10 cellular contexts compared by ENCODE assay signal in genomic region chr4:6372649-6373525, GRCh38.
A peak's percentile ranks its signal among the peaks of the same experiment; 100 is the strongest.
DNase-seq lines count a peak whose midpoint lies in the region; ATAC-seq and TF ChIP-seq lines count a peak whose summit lies in the region.
"Had no signal": no experiment of that assay in that cellular context is flagged by ENCODE, and none has a peak within 500 bp of the region (broad histone marks: within the 10 kb centered on the region; RNA-seq: fewer than 3 reads in every experiment).

No MANE protein-coding gene starts in this region.

- H3K79me1 ChIP-seq in H9 (ENCODE audit: insufficient read depth, low read depth, low read length, poor library complexity, severe bottlenecking) (no peaks in the 10 kb centered on the region), neuronal stem cell (ENCODE audit: low read depth, low read length) (no peaks in the 10 kb centered on the region)

- H3K36me3 ChIP-seq in neuronal stem cell (replicated peaks in 1 of 2; ENCODE audit: control insufficient read depth in 2 of 2, insufficient read depth in 2 of 2, low read length in 2 of 2): no peaks in the 10 kb centered on the region
- H3K36me3 ChIP-seq: heart left ventricle had no signal

- no peak overlapping the region for H4K5ac ChIP-seq in H9 (ENCODE audit: insufficient read length, low read depth, low read length)

- H2BK15ac ChIP-seq in H9 (ENCODE audit: low read depth, low read length) (no peak overlapping the region), neuronal stem cell (ENCODE audit: low read length) (peak overlapping the region; percentile 62)

- no peak overlapping the region for H3K4ac ChIP-seq in H9 (ENCODE audit: low read depth, low read length)
- H3K4ac ChIP-seq in neuronal stem cell (ENCODE audit: low read length): no peak overlapping the region

- no peak for DNase-seq in activated CD4-positive, CD25-positive, alpha-beta regulatory T cell (lab: John Stamatoyannopoulos, UW)
- DNase-seq in H9: peak; percentile 77
- DNase-seq in NCI-H2227 treated with DMSO at 0.1 percent for 48 hours (lab: John Stamatoyannopoulos, UW): peak; percentile 20
- peak; percentile 47 for DNase-seq in cerebellum (ENCODE audit: low spot score)
- peak; percentile 17 for DNase-seq in neuronal stem cell (ENCODE audit: low spot score)
- DNase-seq in ureter (ENCODE audit: low spot score): no peak

- H3K9me3 ChIP-seq in H9 (ENCODE audit: control insufficient read depth, low read depth, low read length) (no peaks in the 10 kb centered on the region), neuronal stem cell (replicated peaks in 1 of 2; ENCODE audit: control insufficient read depth in 2 of 2, insufficient read depth in 1 of 2, low read depth in 1 of 2, low read length in 2 of 2) (peaks cover 0 to 1% of the 10 kb centered on the region in 2 donors)
- H3K9me3 ChIP-seq: heart left ventricle had no signal

- H3K9ac ChIP-seq in H9 (ENCODE audit: extremely low read depth, insufficient read length, low read length): no peak overlapping the region
- H3K9ac ChIP-seq in neuronal stem cell (ENCODE audit: low read depth, low read length, poor library complexity): peak overlapping the region; percentile 27

- no peak overlapping the region for H3K4me3 ChIP-seq in neuronal stem cell (ENCODE audit: low read length in 2 of 2)
- H3K4me3 ChIP-seq: heart left ventricle had no signal

- H3K18ac ChIP-seq in H9 (ENCODE audit: insufficient read length, low read depth, low read length): no peak overlapping the region
- H3K18ac ChIP-seq in neuronal stem cell (ENCODE audit: low read length): no peak overlapping the region

- no peak overlapping the region for H3K27ac ChIP-seq in H9 (ENCODE audit: insufficient read length, low read depth, low read length)
- H3K27ac ChIP-seq in neuronal stem cell (replicated peaks; ENCODE audit: low read length): no peak overlapping the region
- H3K27ac ChIP-seq: heart left ventricle had no signal

- H2BK120ac ChIP-seq in H9 (ENCODE audit: low read depth, low read length, poor library complexity, severe bottlenecking): no peak overlapping the region
- peak overlapping the region; percentile 50 for H2BK120ac ChIP-seq in neuronal stem cell (ENCODE audit: low read depth, low read length)

- no peak overlapping the region for H2BK20ac ChIP-seq in H9 (ENCODE audit: low read depth, low read length, poor library complexity, severe bottlenecking)

- no peak overlapping the region for H3K56ac ChIP-seq in H9 (ENCODE audit: insufficient read length, low read depth, low read length)

- H3K4me1 ChIP-seq in H9 (ENCODE audit: insufficient read depth, low read length) (no peaks in the 10 kb centered on the region), neuronal stem cell (ENCODE audit: control insufficient read depth in 2 of 2, insufficient read depth in 1 of 2, low read depth in 1 of 2, low read length in 2 of 2) (peaks cover 0 to 7% of the 10 kb centered on the region in 2 donors)
- H3K4me1 ChIP-seq: heart left ventricle had no signal

- no peak overlapping the region for H3K23ac ChIP-seq in H9 (ENCODE audit: insufficient read length, low read depth, low read length)
- peak overlapping the region; percentile 39 for H3K23ac ChIP-seq in neuronal stem cell (ENCODE audit: low read depth, low read length, poor library complexity)

- H3K23me2 ChIP-seq in H9 (ENCODE audit: insufficient read length, low read depth, low read length, poor library complexity, severe bottlenecking): no peaks in the 10 kb centered on the region

- no CpG with 5 or more reads among the region's 14 CpGs for whole genome bisulfite sequencing in H9 (ENCODE audit: extremely low coverage, insufficient read length, low lambda C conversion rate)
- no CpG with 5 or more reads among the region's 14 CpGs for WGBS in neuronal stem cell (ENCODE audit: extremely low coverage in 2 of 2, insufficient read length in 2 of 2, insufficient replicate concordance in 1 of 2), 2 donors

- H3K9me3 Mint-ChIP-seq in H9: no peaks in the 10 kb centered on the region
- H3K9me3 Mint-ChIP-seq: CD8-positive, alpha-beta T cell had no signal

- TF ChIP-seq CTCF in H9 (conservative IDR thresholded peaks at IDR 0.05): no peak

- H2AFZ ChIP-seq in H9 (ENCODE audit: low read length): no peak overlapping the region
- H2AFZ ChIP-seq in neuronal stem cell (ENCODE audit: low read length): no peak overlapping the region

- no peak overlapping the region for H2BK12ac ChIP-seq in H9 (ENCODE audit: insufficient read length, low read depth, low read length)
- no peak overlapping the region for H2BK12ac ChIP-seq in neuronal stem cell (ENCODE audit: low read length)

- H3K14ac ChIP-seq in H9 (ENCODE audit: insufficient read depth, low read length): no peak overlapping the region
- H3K14ac ChIP-seq in neuronal stem cell (ENCODE audit: low read length): no peak overlapping the region

- no peaks in the 10 kb centered on the region for H4K20me1 ChIP-seq in H9 (ENCODE audit: control insufficient read depth, insufficient read depth, insufficient read length)

- no peak overlapping the region for H3K4me2 ChIP-seq in H9 (ENCODE audit: insufficient read depth, insufficient read length, low read length)
- no peak overlapping the region for H3K4me2 ChIP-seq in neuronal stem cell (ENCODE audit: insufficient read depth, low read length, poor library complexity, severe bottlenecking)

- ATAC-seq in activated CD4-positive, CD25-positive, alpha-beta regulatory T cell treated with anti-CD3 and anti-CD28 coated beads, Interleukin-2, amount 50 U/mL, for 24 hours: peak; percentile 30 to 44
- no peak for ATAC-seq in HG02870 (IDR thresholded peaks at IDR 0.05; ENCODE audit: unreplicated experiment)
- ATAC-seq: CD8-positive, alpha-beta T cell had no signal

- H3K79me2 ChIP-seq in H9 (ENCODE audit: insufficient read depth, low read length): no peaks in the 10 kb centered on the region

- peaks cover 3 to 26% of the 10 kb centered on the region in 2 experiments for H3K4me1 Mint-ChIP-seq in H9

- H4K91ac ChIP-seq in H9 (ENCODE audit: insufficient read length, low read depth, low read length): no peak overlapping the region
- H4K91ac ChIP-seq in neuronal stem cell (ENCODE audit: low read depth, low read length, poor library complexity): no peak overlapping the region

- peaks cover 6% of the 10 kb centered on the region for H3K27me3 Mint-ChIP-seq in H9 (ENCODE audit: low read depth)

- H3K27ac Mint-ChIP-seq in H9: no peak overlapping the region
- H3K27ac Mint-ChIP-seq: CD8-positive, alpha-beta T cell had no signal

- H3T11ph ChIP-seq in H9 (ENCODE audit: low read length): no peak overlapping the region

- H3K27me3 ChIP-seq in H9 (ENCODE audit: insufficient read depth, low read length): no peaks in the 10 kb centered on the region
- peaks cover 0 to 52% (median 0%) of the 10 kb centered on the region in 3 experiments for H3K27me3 ChIP-seq in neuronal stem cell (ENCODE audit: control insufficient read depth in 3 of 3, insufficient read depth in 3 of 3, low read depth in 1 of 3, low read length in 3 of 3)

- no peak overlapping the region for H2AK5ac ChIP-seq in H9 (ENCODE audit: insufficient read length, low read length)
- H2AK5ac ChIP-seq in neuronal stem cell (ENCODE audit: low read depth, low read length): peak overlapping the region; percentile 81

- no peak overlapping the region for H3K4me3 Mint-ChIP-seq in H9
- H3K4me3 Mint-ChIP-seq: CD8-positive, alpha-beta T cell had no signal

- H4K8ac ChIP-seq in H9 (replicated peaks; ENCODE audit: insufficient read length, low read depth, low read length) (no peak overlapping the region), neuronal stem cell (ENCODE audit: low read depth, low read length) (no peak overlapping the region)

- H3K36me3 Mint-ChIP-seq in H9 (ENCODE audit: insufficient read depth in 1 of 3, low read depth in 3 of 3): no peaks in the 10 kb centered on the region
- H3K36me3 Mint-ChIP-seq: CD8-positive, alpha-beta T cell had no signal

- H2BK5ac ChIP-seq in H9 (ENCODE audit: insufficient read length, low read length) (no peak overlapping the region), neuronal stem cell (ENCODE audit: low read length) (no peak overlapping the region)

Comparison
In these comparisons a context has a peak if more than half of its experiments do, and no peak if none do; other contexts are left out.
1. DNase-seq: peak in H9 (single experiment), NCI-H2227 treated with DMSO at 0.1 percent for 48 hours (single experiment), cerebellum (single experiment) and neuronal stem cell (single experiment); none in activated CD4-positive, CD25-positive, alpha-beta regulatory T cell (0 of 4) and ureter (single experiment).